ENCODE assay signal across 21 cellular contexts in the genomic region with DNA sequence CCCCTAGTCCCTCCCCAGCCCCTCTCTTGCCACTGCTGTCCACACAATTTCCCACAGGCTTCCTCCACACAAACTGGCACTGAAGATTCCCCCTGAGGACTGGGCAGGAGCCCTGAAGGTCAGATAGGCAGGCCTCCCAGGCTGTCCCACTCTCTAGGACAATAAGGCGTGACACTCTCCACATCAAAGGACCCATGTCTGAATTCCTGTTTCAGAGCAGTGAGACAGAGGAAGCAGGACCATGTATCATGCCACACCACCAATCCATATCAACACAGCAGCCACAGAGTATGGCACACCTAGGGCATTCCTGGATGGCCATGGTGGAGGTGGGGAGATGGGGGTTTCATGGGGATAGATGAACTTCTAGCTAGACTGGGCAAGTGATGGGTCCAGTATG. TPM values are rescaled to one million over a fixed set of nuclear protein-coding genes. Genes with fewer than 3 reads are reported as not detected.
"Had no signal": no experiment of that assay in that cellular context is flagged by ENCODE, and none has a peak within 500 bp of the region (broad histone marks: within the 10 kb centered on the region; RNA-seq: fewer than 3 reads in every experiment).

No MANE protein-coding gene starts in this region.

- H3K4me1 ChIP-seq: breast epithelium, prostate gland, right lobe of liver had no signal

- H3K27ac Mint-ChIP-seq: activated naive CD4-positive, alpha-beta T cell treated with anti-CD3 and anti-CD28 coated beads, Interleukin-2, amount 50 U/mL, for 72 hours; WTC11 had no signal

- H3K4me1 Mint-ChIP-seq: WTC11 had no signal

- H3K9me3 ChIP-seq: prostate gland had no signal

- H3K36me3 ChIP-seq: breast epithelium, prostate gland, right lobe of liver had no signal

- ATAC-seq: activated naive CD4-positive, alpha-beta T cell treated with anti-CD3 and anti-CD28 coated beads, Interleukin-2, amount 50 U/mL, for 72 hours; activated T-cell treated with anti-CD3 and anti-CD28 coated beads, Interleukin-2, amount 50 U/mL, for 4 hours; naive thymus-derived CD8-positive, alpha-beta T cell; stimulated activated naive CD8-positive, alpha-beta T cell treated with anti-CD3 and anti-CD28 coated beads, Interleukin-15, Interleukin-2, amounts not matched to agents 100 U/mL and 50 U/mL, for 24 hours; WTC11 had no signal

- H3K4me3 ChIP-seq: breast epithelium, lung, prostate gland, right lobe of liver had no signal

- H3K4me3 Mint-ChIP-seq: activated T-cell treated with anti-CD3 and anti-CD28 coated beads, Interleukin-2, amount 50 U/mL, for 4 hours; naive thymus-derived CD8-positive, alpha-beta T cell; WTC11 had no signal

- H3K27me3 ChIP-seq: breast epithelium, right lobe of liver had no signal

- H3K36me3 Mint-ChIP-seq: activated naive CD4-positive, alpha-beta T cell treated with anti-CD3 and anti-CD28 coated beads, Interleukin-2, amount 50 U/mL, for 72 hours; WTC11 had no signal

- DNase-seq: activated CD4-positive, alpha-beta T cell treated with anti-CD3 and anti-CD28 coated beads, Interleukin-2, amount 50 U/mL, for 1 hour; activated effector memory CD4-positive, alpha-beta T cell treated with anti-CD3 and anti-CD28 coated beads, Interleukin-2, amount 50 U/mL, for 16 hours; activated T-cell treated with anti-CD3 and anti-CD28 coated beads, Interleukin-2, amount 50 U/mL, for 4 hours; aorta; hypothalamus; kidney glomerular epithelial cell; naive thymus-derived CD8-positive, alpha-beta T cell; nucleus accumbens; right lobe of liver; stimulated activated naive CD8-positive, alpha-beta T cell treated with anti-CD3 and anti-CD28 coated beads, Interleukin-15, Interleukin-2, amounts not matched to agents 100 U/mL and 50 U/mL, for 24 hours; T-helper 9 cell had no signal

- H3K27ac ChIP-seq: breast epithelium, prostate gland, right lobe of liver had no signal

RNA-seq across cellular contexts. Expression of gene CCR1, which starts 13.8 kb away (rescaled TPM):
- total RNA-seq: dermis microvascular lymphatic vessel endothelial cell, WTC11 had no signal

RNA-seq across cellular contexts. Expression of gene CCR3, which starts 20.3 kb away (rescaled TPM):
- total RNA-seq: activated naive CD4-positive, alpha-beta T cell treated with anti-CD3 and anti-CD28 coated beads, Interleukin-2, amount 50 U/mL, for 72 hours; activated T-cell treated with anti-CD3 and anti-CD28 coated beads, Interleukin-2, amount 50 U/mL, for 4 hours; breast epithelium; cerebellum; dermis microvascular lymphatic vessel endothelial cell; naive thymus-derived CD8-positive, alpha-beta T cell; prostate gland; temporal lobe; ureter; WTC11 had no signal
- polyA plus RNA-seq: aorta; esophagus; naive thymus-derived CD8-positive, alpha-beta T cell had no signal
